Comparison of ENCODE assay signal across 10 cellular contexts in genomic region chr6:167968091-167968490, GRCh38. TPM values are rescaled to one million over a fixed set of nuclear protein-coding genes. Genes with fewer than 3 reads are reported as not detected.
A peak's percentile ranks its signal among the peaks of the same experiment; 100 is the strongest.
DNase-seq lines count a peak whose midpoint lies in the region; ATAC-seq and TF ChIP-seq lines count a peak whose summit lies in the region.
"Had no signal": no experiment of that assay in that cellular context is flagged by ENCODE, and none has a peak within 500 bp of the region (broad histone marks: within the 10 kb centered on the region; RNA-seq: fewer than 3 reads in every experiment).

No MANE protein-coding gene starts in this region.

- CTCF ChIA-PET in HEK293T (lab: Yijun Ruan, JAX): interaction anchor here (0.6 to 0.9 kb wide), 3 partner anchors 144 to 1610 kb away, joined by 3 to 4 read pairs (median 3); no protein-coding TSS in a partner anchor

- ATAC-seq in left colon: no peak
- ATAC-seq in HG03378 (IDR thresholded peaks at IDR 0.05; ENCODE audit: unreplicated experiment): no peak
- no peak for ATAC-seq in Right ventricle myocardium inferior

- intact Hi-C loops in left colon (cut with DNase I, micrococcal nuclease): no loop called here
- intact Hi-C loops in Right ventricle myocardium inferior (cut with DNase I): loop anchor here (5.0 kb wide), 1 partner anchor 64 kb away; no protein-coding TSS in a partner anchor

- DNase-seq in COLO668 (lab: John Stamatoyannopoulos, UW; ENCODE audit: unreplicated experiment): peak; percentile 18
- DNase-seq in HEK293T (ENCODE audit: extremely low spot score): peak; percentile 60
- DNase-seq in activated CD4-positive, alpha-beta T cell treated with anti-CD3 and anti-CD28 coated beads, Interleukin-2, amount 50 U/mL, for 1 hour: peak; percentile 11
- DNase-seq in left colon: peak; percentile 36 to 57
- no peak for DNase-seq in NCI-H187 (lab: John Stamatoyannopoulos, UW)
- no peak for DNase-seq in germinal center (ENCODE audit: low spot score)
- DNase-seq in Right ventricle myocardium inferior (ENCODE audit: missing footprints): no peak
- DNase-seq: stimulated activated naive CD4-positive, alpha-beta T cell treated with Interleukin-2 at 50 U/mL for 16 hours had no signal

- POLR2A ChIA-PET in HEK293T (lab: Yijun Ruan, JAX): no interaction called here

TF ChIP-seq in HEK293T, 16 proteins besides CTCF, POLR2A, EP300 and RAD21:
- no peak for TF ChIP-seq BHLHE40 (IDR thresholded peaks at IDR 0.05; ENCODE audit: borderline replicate concordance)

RNA-seq across cellular contexts. Expression of gene KIF25, which starts 29.4 kb away (rescaled TPM):
- total RNA-seq in left colon (under 1 TPM; 0.22 to 0.27 TPM), Right ventricle myocardium inferior (not detected)
- total RNA-seq: activated CD8-positive, alpha-beta memory T cell treated with anti-CD3 and anti-CD28 coated beads for 36 hours had no signal

Comparison
In these comparisons a context has a peak if more than half of its experiments do, and no peak if none do; other contexts are left out.
1. DNase-seq: peak in COLO668 (single experiment), HEK293T (single experiment), activated CD4-positive, alpha-beta T cell treated with anti-CD3 and anti-CD28 coated beads, Interleukin-2, amount 50 U/mL, for 1 hour (single experiment) and left colon (2 of 2); none in NCI-H187 (0 of 2), germinal center (single experiment) and Right ventricle myocardium inferior (single experiment).